8 cellular contexts compared by ENCODE assay signal in genomic region chr1:42335050-42335808, GRCh38. TPM values are rescaled to one million over a fixed set of nuclear protein-coding genes. Genes with fewer than 3 reads are reported as not detected.
DNase-seq lines count a peak whose midpoint lies in the region; ATAC-seq and TF ChIP-seq lines count a peak whose summit lies in the region.

TSS of gene FOXJ3 (minus strand) at chr1:42335235. CDS start at chr1:42311093, 24,142 bp downstream.

- H3K4me1 ChIP-seq in cardiac muscle cell (ENCODE audit: low read depth), result peaks cover 37% of the 10 kb centered on the region
- peaks cover 4% of the 10 kb centered on the region for H3K4me1 ChIP-seq in parathyroid adenoma
- peaks cover 0 to 44% (median 11%) of the 10 kb centered on the region in 4 donors for H3K4me1 ChIP-seq in tibial artery

- peak; percentile 75 for ATAC-seq in HG02623 (IDR thresholded peaks at IDR 0.05; ENCODE audit: unreplicated experiment)

- no peaks in the 10 kb centered on the region for H3K36me3 ChIP-seq in cardiac muscle cell
- H3K36me3 ChIP-seq in parathyroid adenoma (ENCODE audit: control insufficient read depth, insufficient read depth, low read length), result no peaks in the 10 kb centered on the region
- H3K36me3 ChIP-seq in tibial artery, result no peaks in the 10 kb centered on the region

- intact Hi-C loops in tibial artery (cut with DNase I; ENCODE audit: low total_unique reads), result loop anchor here (10.0 kb wide), 2 partner anchors 130 to 160 kb away; partner anchors contain the start of gene CCDC30

- peaks cover 24% of the 10 kb centered on the region for H3K79me2 ChIP-seq in parathyroid adenoma

- peak within 1 kb of the TSS; percentile 67 for H3K4me3 ChIP-seq in cardiac muscle cell
- peak within 1 kb of the TSS; percentile 77 for H3K4me3 ChIP-seq in parathyroid adenoma (ENCODE audit: low read depth, low read length)
- peak within 1 kb of the TSS; percentile 83 to 98 for H3K4me3 ChIP-seq in tibial artery

- peak within 1 kb of the TSS; percentile 92 for H3K27ac ChIP-seq in cardiac muscle cell
- H3K27ac ChIP-seq in parathyroid adenoma, result peak within 1 kb of the TSS; percentile 81
- H3K27ac ChIP-seq in tibial artery, result peak within 1 kb of the TSS; percentile 89 to 90

- H3K9me3 ChIP-seq in cardiac muscle cell (ENCODE audit: low read depth), result no peaks in the 10 kb centered on the region
- H3K9me3 ChIP-seq in parathyroid adenoma (ENCODE audit: control insufficient read depth, low read length), result no peaks in the 10 kb centered on the region
- H3K9me3 ChIP-seq in tibial artery, result no peaks in the 10 kb centered on the region

- DNase-seq in GM10266 (ENCODE audit: extremely low spot score), result peak; percentile 94
- DNase-seq in NCI-H1105 treated with DMSO at 0.1 percent for 48 hours (lab: John Stamatoyannopoulos, UW), result peak; percentile 91
- DNase-seq in SW 1271 (lab: John Stamatoyannopoulos, UW), result peak; percentile 56 to 80
- DNase-seq in activated naive CD8-positive, alpha-beta T cell treated with anti-CD3 and anti-CD28 coated beads, Interleukin-2, amount 50 U/mL, for 16 hours (ENCODE audit: low read depth, low spot score), result peak; percentile 80
- DNase-seq in cardiac muscle cell (ENCODE audit: low read depth in 1 of 2, low spot score in 1 of 2), result peak; percentile 98
- DNase-seq in tibial artery, result peak; percentile 80 to 94

- H3K27me3 ChIP-seq in cardiac muscle cell (no peaks in the 10 kb centered on the region), parathyroid adenoma (ENCODE audit: control insufficient read depth, insufficient read depth, low read length) (no peaks in the 10 kb centered on the region), tibial artery (no peaks in the 10 kb centered on the region)

- H3K9ac ChIP-seq in parathyroid adenoma, result peak within 1 kb of the TSS; percentile 53

- TF ChIP-seq CTCF in GM10266 (IDR thresholded peaks at IDR 0.05; ENCODE audit: control insufficient read depth, insufficient read depth, low read depth, missing control alignments) (no peak), cardiac muscle cell (IDR thresholded peaks at IDR 0.05; ENCODE audit: low read depth, low read length) (no peak), parathyroid adenoma (IDR thresholded peaks at IDR 0.05) (no peak), tibial artery (IDR thresholded peaks at IDR 0.05) (peak in 1 of 2 experiments; percentile 19)

- peak within 1 kb of the TSS; percentile 93 for H3K4me2 ChIP-seq in parathyroid adenoma (ENCODE audit: low read length)

- peak within 1 kb of the TSS; percentile 89 for H2AFZ ChIP-seq in parathyroid adenoma

RNA-seq across cellular contexts. Expression of gene FOXJ3, which starts in this region (rescaled TPM):
- total RNA-seq in cardiac muscle cell, result 28.5 and 54.1 TPM in 2 replicates
- 25.4 and 39.1 TPM in 2 replicates for polyA plus RNA-seq in cardiac muscle cell

Comparison
In these comparisons a context has a peak if more than half of its experiments do, and no peak if none do; other contexts are left out.
1. Peak in every context shown above with its lines: DNase-seq, ATAC-seq, H3K4me3 ChIP-seq and H3K27ac ChIP-seq.